18 cellular contexts compared by ENCODE assay signal in the genomic region with DNA sequence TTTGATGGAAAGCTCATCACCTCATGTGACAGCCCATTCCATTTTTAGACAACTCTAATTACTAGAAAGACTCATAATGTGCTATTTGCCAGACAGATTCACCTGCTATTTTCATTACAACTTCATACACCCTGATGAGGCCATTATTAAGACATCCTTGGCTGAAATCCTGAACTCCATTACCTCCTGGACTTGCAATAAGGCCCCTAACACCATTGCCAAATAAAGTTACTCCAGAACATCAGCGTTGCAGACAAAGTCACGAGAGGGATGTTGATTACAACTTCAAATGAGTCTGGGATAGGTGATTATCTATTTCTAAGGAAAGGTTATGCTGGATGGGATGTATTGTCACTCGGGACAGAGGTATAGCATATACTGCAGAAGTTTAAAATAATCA. TPM values are rescaled to one million over a fixed set of nuclear protein-coding genes. Genes with fewer than 3 reads are reported as not detected.
"Had no signal": no experiment of that assay in that cellular context is flagged by ENCODE, and none has a peak within 500 bp of the region (broad histone marks: within the 10 kb centered on the region; RNA-seq: fewer than 3 reads in every experiment).

No MANE protein-coding gene starts in this region.

- H3K9me3 Mint-ChIP-seq: activated CD4-positive, alpha-beta T cell treated with anti-CD3 and anti-CD28 coated beads, Interleukin-2, amount 10 ng/mL, durations not matched to agents 24 days and 14 days; activated naive CD4-positive, alpha-beta T cell treated with anti-CD3 and anti-CD28 coated beads for 36 hours; activated T-cell treated with anti-CD3 and anti-CD28 coated beads, Interleukin-2, amount 50 U/mL, for 4 hours; naive thymus-derived CD8-positive, alpha-beta T cell; stimulated activated naive B cell treated with anti-CD40 and anti-IgM and Interleukin-4, amounts not matched to agents 10 μg/mL and 1 μg/mL and 100 μg/mL, for 72 hours had no signal

- H3K27me3 Mint-ChIP-seq: activated CD4-positive, alpha-beta T cell treated with anti-CD3 and anti-CD28 coated beads, Interleukin-2, amount 10 ng/mL, durations not matched to agents 24 days and 14 days; stimulated activated naive B cell treated with anti-CD40 and anti-IgM and Interleukin-4, amounts not matched to agents 10 μg/mL and 1 μg/mL and 100 μg/mL, for 72 hours had no signal

- H3K36me3 ChIP-seq: left lung, pancreas, sigmoid colon, upper lobe of right lung had no signal

- H3K27me3 ChIP-seq: left lung, pancreas, sigmoid colon, upper lobe of right lung had no signal

- H3K4me3 Mint-ChIP-seq: activated CD4-positive, alpha-beta T cell treated with anti-CD3 and anti-CD28 coated beads, Interleukin-2, amount 10 ng/mL, durations not matched to agents 24 days and 14 days; activated naive CD4-positive, alpha-beta T cell treated with anti-CD3 and anti-CD28 coated beads for 36 hours; activated T-cell treated with anti-CD3 and anti-CD28 coated beads, Interleukin-2, amount 50 U/mL, for 4 hours; naive thymus-derived CD8-positive, alpha-beta T cell; stimulated activated naive B cell treated with anti-CD40 and anti-IgM and Interleukin-4, amounts not matched to agents 10 μg/mL and 1 μg/mL and 100 μg/mL, for 72 hours had no signal

- H3K36me3 Mint-ChIP-seq: naive thymus-derived CD8-positive, alpha-beta T cell; stimulated activated naive B cell treated with anti-CD40 and anti-IgM and Interleukin-4, amounts not matched to agents 10 μg/mL and 1 μg/mL and 100 μg/mL, for 72 hours had no signal

- H3K4me3 ChIP-seq: left lung, pancreas, sigmoid colon, upper lobe of right lung had no signal

- H3K9me3 ChIP-seq: left lung, pancreas, sigmoid colon, upper lobe of right lung had no signal

- H3K27ac Mint-ChIP-seq: activated CD4-positive, alpha-beta T cell treated with anti-CD3 and anti-CD28 coated beads, Interleukin-2, amount 10 ng/mL, durations not matched to agents 24 days and 14 days; activated naive CD4-positive, alpha-beta T cell treated with anti-CD3 and anti-CD28 coated beads for 36 hours; naive thymus-derived CD8-positive, alpha-beta T cell; stimulated activated naive B cell treated with anti-CD40 and anti-IgM and Interleukin-4, amounts not matched to agents 10 μg/mL and 1 μg/mL and 100 μg/mL, for 72 hours had no signal

- DNase-seq: activated CD4-positive, alpha-beta T cell treated with anti-CD3 and anti-CD28 coated beads, Interleukin-2, amount 10 ng/mL, durations not matched to agents 24 days and 14 days; activated CD8-positive, alpha-beta memory T cell treated with anti-CD3 and anti-CD28 coated beads, Interleukin-2, amount 50 U/mL, for 4 hours; activated naive CD4-positive, alpha-beta T cell treated with anti-CD3 and anti-CD28 coated beads for 36 hours; activated T-cell treated with anti-CD3 and anti-CD28 coated beads, Interleukin-2, amount 50 U/mL, for 4 hours; cerebellar nuclear complex; cortex of kidney; effector CD4-positive, alpha-beta T cell; foreskin keratinocyte; glutamatergic neuron; kidney; left lung; naive thymus-derived CD8-positive, alpha-beta T cell; pancreas; sigmoid colon; stimulated activated naive B cell treated with anti-CD40 and anti-IgM and Interleukin-4, amounts not matched to agents 10 μg/mL and 1 μg/mL and 100 μg/mL, for 72 hours; T-helper 1 cell; T1000; upper lobe of right lung had no signal

- ATAC-seq: activated T-cell treated with anti-CD3 and anti-CD28 coated beads, Interleukin-2, amount 50 U/mL, for 4 hours; foreskin keratinocyte; left lung; naive thymus-derived CD8-positive, alpha-beta T cell; pancreas; stimulated activated naive B cell treated with anti-CD40 and anti-IgM and Interleukin-4, amounts not matched to agents 10 μg/mL and 1 μg/mL and 100 μg/mL, for 72 hours; upper lobe of right lung had no signal

- H3K27ac ChIP-seq: foreskin keratinocyte, left lung, pancreas, upper lobe of right lung had no signal

- H3K4me1 ChIP-seq: foreskin keratinocyte, pancreas, upper lobe of right lung had no signal

- H3K4me1 Mint-ChIP-seq: activated CD4-positive, alpha-beta T cell treated with anti-CD3 and anti-CD28 coated beads, Interleukin-2, amount 10 ng/mL, durations not matched to agents 24 days and 14 days; naive thymus-derived CD8-positive, alpha-beta T cell; stimulated activated naive B cell treated with anti-CD40 and anti-IgM and Interleukin-4, amounts not matched to agents 10 μg/mL and 1 μg/mL and 100 μg/mL, for 72 hours had no signal

RNA-seq across cellular contexts. Expression of gene SOD3, which starts 17.8 kb away (rescaled TPM):
- total RNA-seq: activated CD4-positive, alpha-beta T cell treated with anti-CD3 and anti-CD28 coated beads, Interleukin-2, amount 10 ng/mL, durations not matched to agents 24 days and 14 days; activated naive CD4-positive, alpha-beta T cell treated with anti-CD3 and anti-CD28 coated beads for 36 hours; foreskin keratinocyte; naive thymus-derived CD8-positive, alpha-beta T cell had no signal
- polyA plus RNA-seq: naive thymus-derived CD8-positive, alpha-beta T cell had no signal
